Comparison of ENCODE assay signal across 16 cellular contexts in the genomic region with DNA sequence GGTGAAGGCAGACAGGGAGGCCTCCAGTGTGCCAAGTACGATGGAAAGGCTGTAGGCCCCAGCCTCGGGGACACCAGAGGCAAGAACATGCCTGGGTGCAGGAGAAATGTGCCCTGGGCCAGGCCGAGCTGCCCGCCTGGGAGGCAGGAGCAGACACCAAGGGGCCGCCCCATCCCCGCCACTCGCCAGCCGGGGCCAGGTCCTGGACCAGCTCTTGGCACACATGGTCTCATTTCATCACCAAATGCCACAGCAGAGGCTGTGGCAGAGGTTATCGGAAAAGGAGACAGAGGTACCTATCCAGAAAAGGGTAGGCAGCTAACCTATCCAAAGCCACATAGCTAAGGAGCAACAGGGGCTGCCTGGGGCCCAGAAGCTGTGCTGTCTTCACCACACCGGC. TPM values are rescaled to one million over a fixed set of nuclear protein-coding genes. Genes with fewer than 3 reads are reported as not detected.
DNase-seq lines count a peak whose midpoint lies in the region; ATAC-seq and TF ChIP-seq lines count a peak whose summit lies in the region.
"Had no signal": no experiment of that assay in that cellular context is flagged by ENCODE, and none has a peak within 500 bp of the region (broad histone marks: within the 10 kb centered on the region; RNA-seq: fewer than 3 reads in every experiment).

No MANE protein-coding gene starts in this region.

- H3K36me3 ChIP-seq in neural progenitor cell (no peaks in the 10 kb centered on the region), thyroid gland (no peaks in the 10 kb centered on the region)
- H3K36me3 ChIP-seq: BE2C had no signal

- no peaks in the 10 kb centered on the region for H3K36me3 Mint-ChIP-seq in neural progenitor cell
- H3K36me3 Mint-ChIP-seq: CD4-positive, CD25-positive, alpha-beta regulatory T cell; IgD-negative memory B cell had no signal

- no peaks in the 10 kb centered on the region for H3F3A ChIP-seq in neural progenitor cell (ENCODE audit: low read depth)

- no peaks in the 10 kb centered on the region for H3K27me3 ChIP-seq in neural progenitor cell
- H3K27me3 ChIP-seq in thyroid gland = no peaks in the 10 kb centered on the region
- H3K27me3 ChIP-seq: BE2C had no signal

- no peaks in the 10 kb centered on the region for H3K9me3 Mint-ChIP-seq in neural progenitor cell
- H3K9me3 Mint-ChIP-seq: CD4-positive, CD25-positive, alpha-beta regulatory T cell; IgD-negative memory B cell had no signal

- no peak for TF ChIP-seq POLR2A in thyroid gland (IDR thresholded peaks at IDR 0.05)

- peaks cover 8% of the 10 kb centered on the region for H3K4me1 ChIP-seq in neural progenitor cell
- peaks cover 25 to 65% of the 10 kb centered on the region in 2 donors for H3K4me1 ChIP-seq in thyroid gland
- H3K4me1 ChIP-seq: A549, BE2C had no signal

- DNase-seq in neural progenitor cell (ENCODE audit: low spot score) (no peak), thyroid gland (no peak), NCI-H1417 treated with DMSO at 0.1 percent for 48 hours (lab: John Stamatoyannopoulos, UW) (no peak), NCI-H226 (no peak), epidermal melanocyte (ENCODE audit: insufficient read length, low spot score) (no peak)
- DNase-seq: BE2C; CD4-positive, CD25-positive, alpha-beta regulatory T cell; DMS53; GM23248; H7 had no signal

- 94 to 99% methylated on average over 4 to 10 of the region's 10 CpGs for WGBS in thyroid gland, 2 donors

- no peak overlapping the region for H3K4me3 Mint-ChIP-seq in neural progenitor cell
- H3K4me3 Mint-ChIP-seq: CD4-positive, CD25-positive, alpha-beta regulatory T cell; IgD-negative memory B cell had no signal

- H2AFZ ChIP-seq in neural progenitor cell (replicated peaks) = no peak overlapping the region
- H2AFZ ChIP-seq: GM23248 had no signal

- peaks cover 14% of the 10 kb centered on the region for H3K4me1 Mint-ChIP-seq in neural progenitor cell

- H3K4me2 ChIP-seq in neural progenitor cell = no peak overlapping the region
- H3K4me2 ChIP-seq: A549 had no signal

- no peaks in the 10 kb centered on the region for H3K9me3 ChIP-seq in neural progenitor cell (ENCODE audit: low read depth)
- H3K9me3 ChIP-seq in thyroid gland = no peaks in the 10 kb centered on the region
- H3K9me3 ChIP-seq: A549, BE2C had no signal

- peak overlapping the region; percentile 27 for H3K9ac ChIP-seq in neural progenitor cell
- H3K9ac ChIP-seq: GM23248 had no signal

- H3K27ac Mint-ChIP-seq in neural progenitor cell = no peak overlapping the region
- H3K27ac Mint-ChIP-seq: CD4-positive, CD25-positive, alpha-beta regulatory T cell; IgD-negative memory B cell had no signal

- no peaks in the 10 kb centered on the region for H3K79me2 ChIP-seq in neural progenitor cell (ENCODE audit: low read depth)

- TF ChIP-seq CTCF in C4-2B (conservative IDR thresholded peaks at IDR 0.05) (no peak), VCaP (conservative IDR thresholded peaks at IDR 0.05) (no peak), neural progenitor cell (IDR thresholded peaks at IDR 0.05) (no peak), thyroid gland (IDR thresholded peaks at IDR 0.05) (no peak)

- intact Hi-C loops in thyroid gland (cut with DNase I) = no loop called here

- peaks cover 2% of the 10 kb centered on the region for H3K27me3 Mint-ChIP-seq in neural progenitor cell (ENCODE audit: insufficient read depth, low read depth)
- H3K27me3 Mint-ChIP-seq: CD4-positive, CD25-positive, alpha-beta regulatory T cell; IgD-negative memory B cell had no signal

- ATAC-seq in GM19023 (IDR thresholded peaks at IDR 0.05; ENCODE audit: unreplicated experiment) = no peak
- ATAC-seq: GM12878 had no signal

- peak overlapping the region; percentile 89 for H3K27ac ChIP-seq in C4-2B
- H3K27ac ChIP-seq in VCaP = peak overlapping the region; percentile 89; the same call in 1 of the 2 replicates
- H3K27ac ChIP-seq in neural progenitor cell = no peak overlapping the region
- peak overlapping the region; percentile 95 to 98 (median 96) for H3K27ac ChIP-seq in thyroid gland
- H3K27ac ChIP-seq: A549, GM23248 had no signal

- H3K4me3 ChIP-seq in neural progenitor cell (no peak overlapping the region), thyroid gland (replicated peaks in 1 of 3) (no peak overlapping the region)
- H3K4me3 ChIP-seq: A549, GM12878, GM23248 had no signal

- peaks cover 3% of the 10 kb centered on the region for H4K20me1 ChIP-seq in neural progenitor cell (ENCODE audit: low read depth)

RNA-seq across cellular contexts. Expression of gene PEMT, which starts 31.3 kb away (rescaled TPM):
- total RNA-seq in neural progenitor cell (ENCODE audit: low replicate concordance) (17.7 and 50.4 TPM in 2 replicates), thyroid gland (10 to 100 TPM; 52.5 to 76.1 (median 62.6) TPM)
